ENCODE assay signal across 14 cellular contexts in the genomic region with DNA sequence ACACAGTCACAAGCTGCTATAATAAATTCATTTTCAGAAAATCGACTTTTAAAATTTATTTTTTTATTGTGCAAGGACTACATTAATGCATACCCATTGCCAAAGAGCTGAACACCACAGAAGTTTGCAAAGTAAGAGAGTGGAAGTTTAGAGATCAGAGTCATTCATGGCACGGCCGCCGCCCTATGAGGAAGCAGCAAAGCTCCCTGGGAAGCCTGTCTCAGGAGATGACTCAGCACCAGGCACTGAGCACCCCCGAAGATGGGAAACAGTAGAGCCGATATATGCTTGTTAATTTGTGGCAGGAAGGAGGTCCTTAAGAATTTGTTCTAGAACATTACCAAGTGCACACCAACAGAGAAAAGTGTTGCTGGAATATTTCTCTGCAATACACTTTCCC.
DNase-seq lines count a peak whose midpoint lies in the region; ATAC-seq, FAIRE-seq and TF ChIP-seq lines count a peak whose summit lies in the region.
"Had no signal": no experiment of that assay in that cellular context is flagged by ENCODE, and none has a peak within 500 bp of the region (broad histone marks: within the 10 kb centered on the region; RNA-seq: fewer than 3 reads in every experiment).

No MANE protein-coding gene starts in this region.

- H4K20me1 ChIP-seq in GM23248 (ENCODE audit: insufficient read depth) (no peaks in the 10 kb centered on the region), H1 (replicated peaks in 1 of 2; ENCODE audit: control insufficient read depth in 1 of 2, insufficient read depth in 2 of 2, low read length in 2 of 2) (no peaks in the 10 kb centered on the region)

- H2BK5ac ChIP-seq in H1 (ENCODE audit: low read depth, low read length): peak overlapping the region; percentile 10; the same call in 1 of the 2 replicates

- TF ChIP-seq EP300 in H1 (IDR thresholded peaks at IDR 0.05; ENCODE audit: borderline replicate concordance in 1 of 2, low read depth in 2 of 2, low read length in 2 of 2) (no peak), transverse colon (IDR thresholded peaks at IDR 0.05; ENCODE audit: low read depth) (no peak)

- H3K23ac ChIP-seq in H1 (ENCODE audit: insufficient read length): no peak overlapping the region

- no peaks in the 10 kb centered on the region for H3K79me1 ChIP-seq in H1 (ENCODE audit: low read depth, low read length)

- H3K79me2 ChIP-seq in GM23248 (ENCODE audit: insufficient read depth): no peaks in the 10 kb centered on the region
- no peaks in the 10 kb centered on the region for H3K79me2 ChIP-seq in H1 (ENCODE audit: control insufficient read depth in 1 of 2, insufficient read depth in 2 of 2, low read length in 2 of 2)

- H4K8ac ChIP-seq in H1 (ENCODE audit: extremely low read depth, insufficient read depth, low read length): no peak overlapping the region

- no peak overlapping the region for H4K91ac ChIP-seq in H1 (replicated peaks; ENCODE audit: insufficient read length, low read length)

- H2BK120ac ChIP-seq in H1 (replicated peaks; ENCODE audit: low read depth, low read length): no peak overlapping the region

- H3K18ac ChIP-seq in H1 (ENCODE audit: extremely low read depth, low read length): 0 out of 2 replicates have a peak overlapping the region, but pooled peaks have one; percentile 39

- H3K23me2 ChIP-seq in H1 (ENCODE audit: low read depth, low read length): no peaks in the 10 kb centered on the region

- H3K36me3 ChIP-seq in GM23248 (ENCODE audit: low read depth) (no peaks in the 10 kb centered on the region), H1 (ENCODE audit: control insufficient read depth in 2 of 4, insufficient read depth in 4 of 4, low read length in 3 of 4) (no peaks in the 10 kb centered on the region), transverse colon (no peaks in the 10 kb centered on the region)
- H3K36me3 ChIP-seq: cardiac muscle cell had no signal

- TF ChIP-seq POLR2A in H1 (IDR thresholded peaks at IDR 0.05; ENCODE audit: control extremely low read depth in 1 of 2, low read depth in 2 of 2, low read length in 2 of 2) (no peak), transverse colon (IDR thresholded peaks at IDR 0.05) (no peak)

- no peak overlapping the region for H2BK15ac ChIP-seq in H1 (ENCODE audit: low read length)

- H3K4ac ChIP-seq in H1 (replicated peaks; ENCODE audit: insufficient read length, low read depth, low read length): no peak overlapping the region

- no peaks in the 10 kb centered on the region for H3K27me3 ChIP-seq in GM23248 (replicated peaks; ENCODE audit: insufficient read depth)
- H3K27me3 ChIP-seq in H1 (replicated peaks in 1 of 4; ENCODE audit: control insufficient read depth in 3 of 4, extremely low read depth in 1 of 4, insufficient read depth in 3 of 4, low read length in 3 of 4): no peaks in the 10 kb centered on the region
- H3K27me3 ChIP-seq in transverse colon: no peaks in the 10 kb centered on the region
- H3K27me3 ChIP-seq: cardiac muscle cell had no signal

- POLR2A ChIA-PET in H1 (lab: Charles Lee; ENCODE audit: partially characterized antibody): no interaction called here

- in situ Hi-C loops in GM23248 (cut with MboI) (no loop called here), transverse colon (cut with MboI; ENCODE audit: low pct_ligation_motif_present in 1 of 4, low pct_unique_long_range_greater_than_20kb in 1 of 4, low sequenced_read_pairs in 3 of 4) (no loop called here)

- H3K9me2 ChIP-seq in GM23248 (ENCODE audit: insufficient read depth): no peaks in the 10 kb centered on the region

- H3K4me2 ChIP-seq in GM23248 (ENCODE audit: unreplicated experiment) (no peak overlapping the region), H1 (ENCODE audit: insufficient read depth in 1 of 2, low read depth in 2 of 2, low read length in 2 of 2) (no peak overlapping the region)
- H3K4me2 ChIP-seq: KMS-11 had no signal

- peaks cover 5% of the 10 kb centered on the region; the same call in 1 of the 2 replicates for H3K4me1 ChIP-seq in GM23248 (ENCODE audit: insufficient read depth)
- H3K4me1 ChIP-seq in H1 (replicated peaks in 1 of 4; ENCODE audit: control insufficient read depth in 3 of 4, insufficient read depth in 4 of 4, low read length in 3 of 4): peaks cover 3 to 9% (median 7%) of the 10 kb centered on the region in 4 experiments; a peak in 6 of 7 replicates
- no peaks in the 10 kb centered on the region for H3K4me1 ChIP-seq in transverse colon

- H3K27ac ChIP-seq in GM23248 (no peak overlapping the region), H1 (ENCODE audit: low read depth, low read length) (no peak overlapping the region), transverse colon (no peak overlapping the region)
- H3K27ac ChIP-seq: cardiac muscle cell, epithelial cell of prostate, KMS-11 had no signal

- H3F3A ChIP-seq in GM23248 (ENCODE audit: insufficient read depth): no peaks in the 10 kb centered on the region

- FAIRE-seq in H1 (lab: Jason Lieb, UNC): no peak

- H2AFZ ChIP-seq in GM23248 (no peak overlapping the region), H1 (ENCODE audit: low read length) (peak overlapping the region; percentile 81; the same call in 1 of the 2 replicates)

- ATAC-seq in GM21619 (IDR thresholded peaks at IDR 0.05; ENCODE audit: unreplicated experiment) (no peak), SK-N-SH treated with all-trans-retinoic acid at 6 μM for 48 hours (no peak)
- ATAC-seq: stimulated activated naive B cell treated with anti-CD40 and anti-IgM and Interleukin-4, amounts not matched to agents 10 μg/mL and 1 μg/mL and 100 μg/mL, for 72 hours had no signal

- TF ChIP-seq CTCF in H1 (IDR thresholded peaks at IDR 0.05; ENCODE audit: control extremely low read depth in 1 of 3, insufficient read depth in 1 of 3, low read depth in 1 of 3, low read length in 3 of 3) (no peak), transverse colon (IDR thresholded peaks at IDR 0.05) (no peak)

- H4K5ac ChIP-seq in H1 (ENCODE audit: insufficient read length, low read depth, low read length): no peak overlapping the region

- CTCF ChIA-PET in H1 (lab: Charles Lee; ENCODE audit: partially characterized antibody): interaction anchor here (1.6 kb wide), 1 partner anchor 102 kb away, joined by 4 read pairs; no protein-coding TSS in a partner anchor

- TF ChIP-seq RAD21 in H1 (IDR thresholded peaks at IDR 0.05 in 1 of 2, conservative IDR thresholded peaks at IDR 0.05 in 1 of 2; ENCODE audit: low read depth in 2 of 2, low read length in 2 of 2): no peak

- whole genome bisulfite sequencing in GM23248 (ENCODE audit: low coverage in 1 of 2, low lambda C conversion rate in 2 of 2, missing lambda C conversion rate in 2 of 2), 2 experiments: 64 to 68% methylated on average over 6 of the region's 6 CpGs
- 93% methylated on average over 6 of the region's 6 CpGs; no CpG with 5 or more reads in 1 of the 2 experiments for WGBS in H1 (ENCODE audit: extremely low coverage in 1 of 2, insufficient coverage in 1 of 2, insufficient read length in 1 of 2, insufficient replicate concordance in 2 of 2, low coverage in 1 of 2, low lambda C conversion rate in 2 of 2, missing lambda C conversion rate in 1 of 2), 2 experiments
- 45 to 60% methylated on average over 4 to 6 of the region's 6 CpGs for WGBS in transverse colon (ENCODE audit: low coverage in 1 of 2), 2 donors

- peak overlapping the region; percentile 36; the same call in 1 of the 2 replicates for H2BK20ac ChIP-seq in H1 (ENCODE audit: low read length)

- DNase-seq in GM23248 (peak; percentile 64), RPMI7951 (ENCODE audit: low read depth) (peak; percentile 68), H1 (ENCODE audit: low read depth in 1 of 2, low spot score in 2 of 2) (no peak), putamen (ENCODE audit: low spot score) (peak; percentile 30), transverse colon (no peak)
- no peak for DNase-seq in activated CD4-positive, CD25-positive, alpha-beta regulatory T cell (lab: John Stamatoyannopoulos, UW)
- DNase-seq: activated CD4-positive, alpha-beta T cell treated with anti-CD3 and anti-CD28 coated beads, Interleukin-2, amount 50 U/mL, for 48 hours; stimulated activated CD4-positive, alpha-beta T cell treated with anti-CD3 and anti-CD28 coated beads, Interleukin-4, amount 100 ng/mL, for 1 hour; stimulated activated naive B cell treated with anti-CD40 and anti-IgM and Interleukin-4, amounts not matched to agents 10 μg/mL and 1 μg/mL and 100 μg/mL, for 72 hours had no signal

- H2BK12ac ChIP-seq in H1 (ENCODE audit: low read depth, low read length): no peak overlapping the region

- no peak overlapping the region for H3K56ac ChIP-seq in H1 (replicated peaks; ENCODE audit: insufficient read length, low read depth, low read length)

- H3K9me3 ChIP-seq in GM23248 (ENCODE audit: low read depth) (no peaks in the 10 kb centered on the region), H1 (ENCODE audit: insufficient read depth in 2 of 2, low read depth in 1 of 2, low read length in 1 of 2) (no peaks in the 10 kb centered on the region), transverse colon (no peaks in the 10 kb centered on the region)

- H3K9ac ChIP-seq in GM23248: no peak overlapping the region
- no peak overlapping the region for H3K9ac ChIP-seq in H1 (replicated peaks in 1 of 4; ENCODE audit: extremely low read depth in 1 of 4, low read depth in 3 of 4, low read length in 3 of 4)
- H3K9ac ChIP-seq: KMS-11 had no signal

- intact Hi-C loops in transverse colon (cut with DNase I; ENCODE audit: low total_unique reads): no loop called here

- H3K14ac ChIP-seq in H1 (ENCODE audit: insufficient read length): no peak overlapping the region

- H3K4me3 ChIP-seq in GM23248 (no peak overlapping the region), H1 (ENCODE audit: extremely low read depth in 1 of 4, insufficient read depth in 2 of 4, low read depth in 3 of 4, low read length in 4 of 4) (no peak overlapping the region), transverse colon (no peak overlapping the region)
- H3K4me3 ChIP-seq: cardiac muscle cell had no signal

- no peak overlapping the region for H2AK5ac ChIP-seq in H1 (ENCODE audit: low read depth, low read length)

TF ChIP-seq in H1, 55 proteins besides CTCF, POLR2A, EP300 and RAD21 (continues in another document):
- TF ChIP-seq, protein P1, sequence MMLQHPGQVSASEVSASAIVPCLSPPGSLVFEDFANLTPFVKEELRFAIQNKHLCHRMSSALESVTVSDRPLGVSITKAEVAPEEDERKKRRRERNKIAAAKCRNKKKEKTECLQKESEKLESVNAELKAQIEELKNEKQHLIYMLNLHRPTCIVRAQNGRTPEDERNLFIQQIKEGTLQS (IDR thresholded peaks at IDR 0.05; ENCODE audit: insufficient read depth, low read depth, low read length): no peak
- TF ChIP-seq EZH2 (IDR thresholded peaks at IDR 0.05; ENCODE audit: low read depth, low read length, severe bottlenecking): no peak
- TF ChIP-seq SIN3A (conservative IDR thresholded peaks at IDR 0.05 in 1 of 2, IDR thresholded peaks at IDR 0.05 in 1 of 2; ENCODE audit: low read depth in 1 of 2, low read length in 2 of 2): no peak

TF ChIP-seq in SK-N-SH treated with all-trans-retinoic acid at 6 μM for 48 hours, 23 proteins besides CTCF, POLR2A, EP300 and RAD21 (continues in another document):
- TF ChIP-seq GLIS3 (CRISPR knock-in tag; IDR thresholded peaks at IDR 0.05) (no peak), OSR1 (CRISPR knock-in tag; IDR thresholded peaks at IDR 0.05) (no peak), BACH2 (CRISPR knock-in tag; IDR thresholded peaks at IDR 0.05; ENCODE audit: borderline replicate concordance) (no peak), TOX (CRISPR knock-in tag; IDR thresholded peaks at IDR 0.05; ENCODE audit: borderline replicate concordance) (no peak), ESRRG (CRISPR knock-in tag; IDR thresholded peaks at IDR 0.05) (no peak), ZNF70 (CRISPR knock-in tag; IDR thresholded peaks at IDR 0.05) (no peak)

Comparison
In these comparisons a context has a peak if more than half of its experiments do, and no peak if none do; other contexts are left out.
1. DNase-seq: peak in GM23248 (single experiment), RPMI7951 (single experiment) and putamen (single experiment); none in H1 (0 of 2), transverse colon (single experiment) and activated CD4-positive, CD25-positive, alpha-beta regulatory T cell (0 of 4).